Comparison of ENCODE assay signal across 8 cellular contexts in genomic region chr12:94101902-94102660, GRCh38. TPM values are rescaled to one million over a fixed set of nuclear protein-coding genes. Genes with fewer than 3 reads are reported as not detected.
A peak's percentile ranks its signal among the peaks of the same experiment; 100 is the strongest.
DNase-seq lines count a peak whose midpoint lies in the region; ATAC-seq and TF ChIP-seq lines count a peak whose summit lies in the region.

No MANE protein-coding gene starts in this region.

- ATAC-seq in GM19035 (IDR thresholded peaks at IDR 0.05; ENCODE audit: unreplicated experiment) (peak; percentile 93), HG03378 (IDR thresholded peaks at IDR 0.05; ENCODE audit: unreplicated experiment) (peak; percentile 80)

- DNase-seq in AG09319 (ENCODE audit: extremely low read depth, low read depth) (peak; percentile 64), NCI-H345 treated with DMSO at 0.1 percent for 48 hours (lab: John Stamatoyannopoulos, UW; ENCODE audit: unreplicated experiment) (peak; percentile 85), cerebellum (ENCODE audit: low spot score) (peak; percentile 76), kidney epithelial cell (ENCODE audit: low read depth) (no peak)
- peak; percentile 82 for DNase-seq in activated CD4-positive, CD25-positive, alpha-beta regulatory T cell treated with anti-CD3 and anti-CD28 coated beads, Interleukin-2, amount 50 U/mL, for 72 hours
- DNase-seq in stimulated activated CD4-positive, alpha-beta T cell treated with anti-CD3 and anti-CD28 coated beads, Interleukin-15, amount 100 ng/mL, for 24 hours, result peak; percentile 89

- H3K4me3 ChIP-seq in kidney epithelial cell (ENCODE audit: low read depth, low read length), result peak overlapping the region; percentile 52

- TF ChIP-seq CTCF in AG09319 (IDR thresholded peaks at IDR 0.05; ENCODE audit: low read depth, low read length) (peak; percentile 81), kidney epithelial cell (IDR thresholded peaks at IDR 0.05; ENCODE audit: insufficient read depth, low read length, poor library complexity, severe bottlenecking) (peak; percentile 82)

- no peaks in the 10 kb centered on the region for H3K36me3 ChIP-seq in kidney epithelial cell (ENCODE audit: control insufficient read depth, insufficient read depth, low read length)

- H3K27me3 ChIP-seq in kidney epithelial cell (ENCODE audit: control insufficient read depth, insufficient read depth, low read length), result no peaks in the 10 kb centered on the region

RNA-seq across cellular contexts. Expression of gene PLXNC1, which starts 46.3 kb away (rescaled TPM):
- total RNA-seq in cerebellum (105 TPM), kidney epithelial cell (0.21 and 0.55 TPM in 2 replicates)

Comparison
In these comparisons a context has a peak if more than half of its experiments do, and no peak if none do; other contexts are left out.
1. RNA of gene PLXNC1, which starts 46.3 kb away (total RNA-seq): 105 TPM in cerebellum (single experiment); 0.21 to 0.55 TPM in kidney epithelial cell; every median in the first group is over 10 times any median in the second.